In the genomic region with DNA sequence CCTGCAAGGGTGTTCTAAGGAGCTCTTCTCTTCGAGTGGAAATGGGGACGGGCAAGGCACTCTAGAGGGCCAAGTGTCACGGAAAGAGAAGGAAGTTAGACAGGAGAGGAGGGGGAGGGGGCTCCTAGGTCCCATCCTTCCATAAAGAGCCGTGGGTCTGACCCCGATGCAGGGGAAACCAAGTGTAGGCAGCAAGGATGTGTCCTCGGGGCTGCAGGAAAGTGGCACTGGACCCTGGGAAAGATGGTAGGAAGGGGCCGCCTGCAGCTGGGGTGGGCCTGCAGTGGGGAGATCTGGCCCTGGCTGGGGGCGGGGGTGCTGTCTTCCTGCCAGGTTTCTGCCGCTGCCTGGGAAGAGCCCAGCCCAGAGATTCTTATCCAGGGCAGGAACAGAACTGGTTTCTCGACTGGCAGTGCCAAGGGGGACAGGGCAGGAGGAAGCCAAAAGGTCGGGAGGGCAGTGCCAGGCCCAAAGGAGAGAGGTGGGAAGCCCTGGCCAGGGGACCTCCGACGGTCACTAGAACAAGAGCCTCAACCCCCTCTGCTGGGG, we compare ENCODE assay signal across 11 cellular contexts. TPM values are rescaled to one million over a fixed set of nuclear protein-coding genes. Genes with fewer than 3 reads are reported as not detected.
A peak's percentile ranks its signal among the peaks of the same experiment; 100 is the strongest.
DNase-seq lines count a peak whose midpoint lies in the region; ATAC-seq, FAIRE-seq and TF ChIP-seq lines count a peak whose summit lies in the region.
"Had no signal": no experiment of that assay in that cellular context is flagged by ENCODE, and none has a peak within 500 bp of the region (broad histone marks: within the 10 kb centered on the region; RNA-seq: fewer than 3 reads in every experiment).

No MANE protein-coding gene starts in this region.

- H3K27ac Mint-ChIP-seq in endodermal cell = peak overlapping the region; percentile 93
- H3K27ac Mint-ChIP-seq: activated naive CD8-positive, alpha-beta T cell treated with anti-CD3 and anti-CD28 coated beads for 36 hours had no signal

- peaks cover 3% of the 10 kb centered on the region for H3K79me2 ChIP-seq in trophoblast cell (ENCODE audit: control insufficient read depth, insufficient read depth, low read length, poor library complexity)

- H3K36me3 ChIP-seq in HUES48 (ENCODE audit: control insufficient read depth, insufficient read depth, low read length) = no peaks in the 10 kb centered on the region
- H3K36me3 ChIP-seq in endodermal cell (ENCODE audit: control insufficient read depth, insufficient read depth, low read length) = no peaks in the 10 kb centered on the region
- no peaks in the 10 kb centered on the region for H3K36me3 ChIP-seq in trophoblast cell (ENCODE audit: control insufficient read depth in 1 of 2, insufficient read depth in 2 of 2, low read length in 2 of 2)

- peak overlapping the region; percentile 43 for H2AFZ ChIP-seq in trophoblast cell (ENCODE audit: insufficient read depth, low read length, poor library complexity)

- peaks cover under 1% of the 10 kb centered on the region for H3K36me3 Mint-ChIP-seq in endodermal cell (ENCODE audit: low read depth)
- H3K36me3 Mint-ChIP-seq: activated naive CD8-positive, alpha-beta T cell treated with anti-CD3 and anti-CD28 coated beads for 36 hours had no signal

- TF ChIP-seq CTCF in endodermal cell (conservative IDR thresholded peaks at IDR 0.05) = no peak

- H2BK12ac ChIP-seq in trophoblast cell (ENCODE audit: low read length) = peak overlapping the region; percentile 94

- H3K4me3 ChIP-seq in HUES48 (ENCODE audit: low read depth, low read length) (peak overlapping the region; percentile 30), endodermal cell (ENCODE audit: low read length) (no peak overlapping the region), trophoblast cell (ENCODE audit: low read depth, low read length) (no peak overlapping the region)

- peak overlapping the region; percentile 58 for H3K18ac ChIP-seq in trophoblast cell (ENCODE audit: low read length)

- H3K4me3 Mint-ChIP-seq in endodermal cell = peak overlapping the region; percentile 47
- H3K4me3 Mint-ChIP-seq: activated CD4-positive, alpha-beta T cell treated with anti-CD3 and anti-CD28 coated beads, Interleukin-2, amount 10 ng/mL, durations not matched to agents 24 days and 14 days; activated naive CD8-positive, alpha-beta T cell treated with anti-CD3 and anti-CD28 coated beads for 36 hours had no signal

- peaks cover 27% of the 10 kb centered on the region for H3K27me3 Mint-ChIP-seq in endodermal cell (ENCODE audit: insufficient read depth)

- peak overlapping the region; percentile 57 for H3K4ac ChIP-seq in trophoblast cell (ENCODE audit: low read depth, low read length)

- TF ChIP-seq POLR2A in GM12892 (IDR thresholded peaks at IDR 0.05; ENCODE audit: low read depth, low read length) = no peak

- H3K9me3 Mint-ChIP-seq in endodermal cell = no peaks in the 10 kb centered on the region
- H3K9me3 Mint-ChIP-seq: activated CD4-positive, alpha-beta T cell treated with anti-CD3 and anti-CD28 coated beads, Interleukin-2, amount 10 ng/mL, durations not matched to agents 24 days and 14 days; activated naive CD8-positive, alpha-beta T cell treated with anti-CD3 and anti-CD28 coated beads for 36 hours had no signal

- peak overlapping the region; percentile 87 for H2BK120ac ChIP-seq in trophoblast cell (ENCODE audit: insufficient read depth, low read length, poor library complexity)

- H4K91ac ChIP-seq in trophoblast cell (ENCODE audit: low read depth, low read length) = peak overlapping the region; percentile 94

- peaks cover 8% of the 10 kb centered on the region; the same call in 1 of the 2 replicates for H3K27me3 ChIP-seq in HUES48 (ENCODE audit: control insufficient read depth, insufficient read depth, low read length)
- peaks cover 6% of the 10 kb centered on the region for H3K27me3 ChIP-seq in endodermal cell (ENCODE audit: control insufficient read depth, insufficient read depth, low read length, poor library complexity, severe bottlenecking)
- no peaks in the 10 kb centered on the region for H3K27me3 ChIP-seq in trophoblast cell (ENCODE audit: insufficient read depth, low read length)

- no peak for FAIRE-seq in GM12892 (lab: Jason Lieb, UNC)
- FAIRE-seq: urothelium cell line had no signal

- H2BK5ac ChIP-seq in trophoblast cell (ENCODE audit: low read depth, low read length, poor library complexity) = peak overlapping the region; percentile 62

- H3K23ac ChIP-seq in trophoblast cell (ENCODE audit: low read length) = no peak overlapping the region

- peak overlapping the region; percentile 45 for H3K4me2 ChIP-seq in trophoblast cell (ENCODE audit: low read length)

- H3K14ac ChIP-seq in trophoblast cell (ENCODE audit: low read length) = peak overlapping the region; percentile 41

- H3K79me1 ChIP-seq in trophoblast cell (ENCODE audit: low read length) = peaks cover 32% of the 10 kb centered on the region

- WGBS in endodermal cell (ENCODE audit: insufficient coverage in 1 of 2, insufficient read length in 1 of 2), 2 experiments = 5 to 29% methylated on average over 9 to 13 of the region's 13 CpGs
- no CpG with 5 or more reads among the region's 13 CpGs for WGBS in trophoblast cell (ENCODE audit: extremely low coverage, insufficient coverage, insufficient read length)

- H3K4me1 ChIP-seq in HUES48 (ENCODE audit: control insufficient read depth, insufficient read depth, low read length) = peaks cover 54% of the 10 kb centered on the region
- H3K4me1 ChIP-seq in endodermal cell (ENCODE audit: control insufficient read depth, insufficient read depth, low read length) = peaks cover 25% of the 10 kb centered on the region
- peaks cover 44 to 52% of the 10 kb centered on the region in 2 experiments for H3K4me1 ChIP-seq in trophoblast cell (ENCODE audit: control insufficient read depth in 1 of 2, insufficient read depth in 2 of 2, low read length in 2 of 2)

- no peak for DNase-seq in endodermal cell
- DNase-seq in trophoblast cell = no peak
- no peak for DNase-seq in GM12892 (ENCODE audit: insufficient read length)
- no peak for DNase-seq in caudate nucleus (lab: John Stamatoyannopoulos, UW)
- DNase-seq: activated CD4-positive, alpha-beta T cell treated with anti-CD3 and anti-CD28 coated beads, Interleukin-2, amount 10 ng/mL, durations not matched to agents 24 days and 14 days; activated naive CD8-positive, alpha-beta T cell treated with anti-CD3 and anti-CD28 coated beads for 36 hours; effector CD8-positive, alpha-beta T cell; NCI-H2081 treated with DMSO at 0.1 percent for 48 hours had no signal

- peak overlapping the region; percentile 56 for H4K8ac ChIP-seq in trophoblast cell (ENCODE audit: low read depth, low read length)

- peak overlapping the region; percentile 89 for H3K27ac ChIP-seq in HUES48 (ENCODE audit: low read depth, low read length)
- peak overlapping the region; percentile 84 for H3K27ac ChIP-seq in endodermal cell (ENCODE audit: low read depth, low read length)
- H3K27ac ChIP-seq in trophoblast cell (ENCODE audit: low read depth, low read length) = peak overlapping the region; percentile 84
- H3K27ac ChIP-seq in caudate nucleus (ENCODE audit: low read depth, low read length) = no peak overlapping the region

- no peak for ATAC-seq in HG03159 (IDR thresholded peaks at IDR 0.05; ENCODE audit: unreplicated experiment)

- H2AK5ac ChIP-seq in trophoblast cell (ENCODE audit: low read length) = peak overlapping the region; percentile 19

- H3K9me3 ChIP-seq in HUES48 (ENCODE audit: control insufficient read depth, insufficient read depth, low read length) = no peaks in the 10 kb centered on the region
- H3K9me3 ChIP-seq in endodermal cell (ENCODE audit: control insufficient read depth, low read length) = no peaks in the 10 kb centered on the region
- no peaks in the 10 kb centered on the region for H3K9me3 ChIP-seq in trophoblast cell (ENCODE audit: insufficient read depth, low read depth, low read length)

- no peak overlapping the region for H3K9ac ChIP-seq in HUES48 (ENCODE audit: low read depth, low read length)
- no peak overlapping the region for H3K9ac ChIP-seq in endodermal cell (ENCODE audit: extremely low read depth, low read length, poor library complexity, severe bottlenecking)
- H3K9ac ChIP-seq in trophoblast cell (ENCODE audit: low read length) = no peak overlapping the region

- H4K12ac ChIP-seq in trophoblast cell (ENCODE audit: low read depth, low read length) = no peak overlapping the region

- peaks cover 58% of the 10 kb centered on the region for H3K4me1 Mint-ChIP-seq in endodermal cell

RNA-seq across cellular contexts. Expression of gene CRABP2, which starts 12.9 kb away (rescaled TPM):
- total RNA-seq in endodermal cell = 100 to 1,000 TPM; 243 to 780 TPM
- polyA plus RNA-seq in endodermal cell (2013, experiment 1 of 2) = 435 TPM
- 409 TPM for polyA plus RNA-seq in endodermal cell (2013, experiment 2 of 2)
- polyA plus RNA-seq in trophoblast cell (2013) = 273 TPM in 2 replicates
- polyA plus RNA-seq in GM12892 (2012; ENCODE audit: missing spikeins) = 0.76 TPM

RNA-seq across cellular contexts. Expression of gene NES, which starts 15.3 kb away (rescaled TPM):
- total RNA-seq in endodermal cell = 100 to 1,000 TPM in 1 of 2 donors, 10 to 100 TPM in 1; 65.8 to 103 TPM
- 271 TPM for polyA plus RNA-seq in endodermal cell (2013, experiment 1 of 2)
- 261 TPM for polyA plus RNA-seq in endodermal cell (2013, experiment 2 of 2)
- 71.4 and 71.6 TPM in 2 replicates for polyA plus RNA-seq in trophoblast cell (2013)
- polyA plus RNA-seq in GM12892 (2012; ENCODE audit: missing spikeins) = not detected

RNA-seq across cellular contexts. Expression of gene METTL25B, which starts 35.8 kb away (rescaled TPM):
- total RNA-seq in endodermal cell = 10 to 100 TPM; 25.9 to 35.5 TPM
- polyA plus RNA-seq in endodermal cell (2013, experiment 1 of 2) = 36.0 TPM
- 33.1 TPM for polyA plus RNA-seq in endodermal cell (2013, experiment 2 of 2)
- 15.9 and 18.0 TPM in 2 replicates for polyA plus RNA-seq in trophoblast cell (2013)
- 24.4 TPM for polyA plus RNA-seq in GM12892 (2012; ENCODE audit: missing spikeins)

RNA-seq across cellular contexts. Expression of gene ISG20L2, which starts 36.1 kb away (rescaled TPM):
- total RNA-seq in endodermal cell = 10 to 100 TPM; 37.2 to 39.9 TPM
- polyA plus RNA-seq in endodermal cell (2013, experiment 1 of 2) = 31.9 TPM
- polyA plus RNA-seq in endodermal cell (2013, experiment 2 of 2) = 32.0 TPM
- 44.2 and 46.1 TPM in 2 replicates for polyA plus RNA-seq in trophoblast cell (2013)
- 22.9 TPM for polyA plus RNA-seq in GM12892 (2012; ENCODE audit: missing spikeins)

RNA-seq across cellular contexts. Expression of gene MRPL24, which starts 48.4 kb away (rescaled TPM):
- total RNA-seq in endodermal cell = 10 to 100 TPM; 32.2 to 35.5 TPM
- 34.7 TPM for polyA plus RNA-seq in endodermal cell (2013, experiment 1 of 2)
- polyA plus RNA-seq in endodermal cell (2013, experiment 2 of 2) = 30.8 TPM
- 40.5 and 40.7 TPM in 2 replicates for polyA plus RNA-seq in trophoblast cell (2013)
- polyA plus RNA-seq in GM12892 (2012; ENCODE audit: missing spikeins) = 129 TPM
